ENCODE assay signal across 12 cellular contexts in genomic region chr9:122087406-122088200, GRCh38. TPM values are rescaled to one million over a fixed set of nuclear protein-coding genes. Genes with fewer than 3 reads are reported as not detected.
DNase-seq lines count a peak whose midpoint lies in the region; ATAC-seq and TF ChIP-seq lines count a peak whose summit lies in the region.
"Had no signal": no experiment of that assay in that cellular context is flagged by ENCODE, and none has a peak within 500 bp of the region (broad histone marks: within the 10 kb centered on the region; RNA-seq: fewer than 3 reads in every experiment).

No MANE protein-coding gene starts in this region.

- POLR2A ChIA-PET in AG04450 (lab: Yijun Ruan, JAX), result interaction anchor here (1.0 kb wide), 1 partner anchor 260 kb away, joined by 3 read pairs; no protein-coding TSS in a partner anchor

- ATAC-seq in GM18868 (IDR thresholded peaks at IDR 0.05; ENCODE audit: unreplicated experiment), result no peak
- ATAC-seq: lower lobe of right lung had no signal

- peak; percentile 37 for DNase-seq in AG04450 (ENCODE audit: low read depth, low spot score)
- DNase-seq in MG63, result peak; percentile 90
- no peak for DNase-seq in esophagus muscularis mucosa (ENCODE audit: extremely low spot score)
- DNase-seq in midbrain (lab: John Stamatoyannopoulos, UW), result peak; percentile 53
- no peak for DNase-seq in HK-2 (ENCODE audit: unreplicated experiment)
- DNase-seq in T1000 (lab: John Stamatoyannopoulos, UW), result no peak
- no peak for DNase-seq in NCI-H2029 (lab: John Stamatoyannopoulos, UW)
- DNase-seq: activated CD4-positive, alpha-beta T cell treated with anti-CD3 and anti-CD28 coated beads for 1 hour; activated effector memory CD4-positive, alpha-beta T cell treated with anti-CD3 and anti-CD28 coated beads, Interleukin-2, amount 50 U/mL, for 16 hours; DND-41; lower lobe of right lung had no signal

- H3K4me1 ChIP-seq in esophagus muscularis mucosa, result peaks cover 34 to 98% (median 92%) of the 10 kb centered on the region in 4 donors

- H3K27me3 ChIP-seq in AG04450 (ENCODE audit: control insufficient read depth, insufficient read depth, low read length) (no peaks in the 10 kb centered on the region), MG63 (no peaks in the 10 kb centered on the region), esophagus muscularis mucosa (no peaks in the 10 kb centered on the region)

- intact Hi-C loops in esophagus muscularis mucosa (cut with DNase I), result no loop called here

- no peaks in the 10 kb centered on the region; the same call in 1 of the 2 replicates for H3K36me3 ChIP-seq in MG63
- peaks cover 0 to 7% (median 0%) of the 10 kb centered on the region in 4 donors for H3K36me3 ChIP-seq in esophagus muscularis mucosa
- H3K36me3 ChIP-seq: lower lobe of right lung had no signal

- CTCF ChIA-PET in AG04450 (lab: Charles Lee), result interaction anchor here (0.6 to 4.2 kb wide), 4 partner anchors 11 to 541 kb away, joined by 3 to 32 read pairs (median 3); no protein-coding TSS in a partner anchor

- no peak overlapping the region for H3K4me3 ChIP-seq in AG04450 (ENCODE audit: low read depth, low read length)
- no peak overlapping the region for H3K4me3 ChIP-seq in MG63
- no peak overlapping the region for H3K4me3 ChIP-seq in esophagus muscularis mucosa
- H3K4me3 ChIP-seq: lower lobe of right lung had no signal

- WGBS in esophagus muscularis mucosa, result 74% methylated on average over 7 of the region's 8 CpGs

- TF ChIP-seq POLR2A in esophagus muscularis mucosa (IDR thresholded peaks at IDR 0.05; ENCODE audit: low read depth), result no peak

- TF ChIP-seq CTCF in AG04450 (IDR thresholded peaks at IDR 0.05; ENCODE audit: low read depth, low read length), result no peak
- no peak for TF ChIP-seq CTCF in esophagus muscularis mucosa (IDR thresholded peaks at IDR 0.05)

- H3K9me3 ChIP-seq in AG04450 (ENCODE audit: control insufficient read depth, insufficient read depth, low read length) (no peaks in the 10 kb centered on the region; the same call in 1 of the 2 replicates), MG63 (no peaks in the 10 kb centered on the region), esophagus muscularis mucosa (no peaks in the 10 kb centered on the region)
- H3K9me3 ChIP-seq: lower lobe of right lung had no signal

- TF ChIP-seq EP300 in esophagus muscularis mucosa (IDR thresholded peaks at IDR 0.05), result no peak

- H3K27ac ChIP-seq in AG04450 (ENCODE audit: low read depth, low read length), result peak overlapping the region; percentile 62
- H3K27ac ChIP-seq in esophagus muscularis mucosa (replicated peaks in 1 of 4), result peak overlapping the region; percentile 42 to 66 (median 54)
- H3K27ac ChIP-seq: lower lobe of right lung had no signal

RNA-seq across cellular contexts. Expression of gene TTLL11, which starts 5.5 kb away (rescaled TPM):
- 4.6 and 5.4 TPM in 2 replicates for polyA plus RNA-seq in AG04450 (2011; rRNA removed)
- 5.7 and 6.1 TPM in 2 replicates for polyA minus RNA-seq in AG04450 (2011; rRNA and poly(A)+ RNA removed)
- total RNA-seq in MG63 (2014; rRNA removed; shearing (Covaris generic); ENCODE audit: low replicate concordance), result 3.2 and 4.0 TPM in 2 replicates
- 10 to 100 TPM; 20.5 to 41.3 (median 27.6) TPM for total RNA-seq in esophagus muscularis mucosa

Comparison
In these comparisons a context has a peak if more than half of its experiments do, and no peak if none do; other contexts are left out.
1. DNase-seq: peak in AG04450 (single experiment), MG63 (single experiment) and midbrain (single experiment); none in esophagus muscularis mucosa (single experiment), HK-2 (single experiment), T1000 (single experiment) and NCI-H2029 (single experiment).